8 cellular contexts compared by ENCODE assay signal in genomic region chr3:184315506-184315867, GRCh38. TPM values are rescaled to one million over a fixed set of nuclear protein-coding genes. Genes with fewer than 3 reads are reported as not detected.
A peak's percentile ranks its signal among the peaks of the same experiment; 100 is the strongest.
DNase-seq lines count a peak whose midpoint lies in the region; ATAC-seq, FAIRE-seq and TF ChIP-seq lines count a peak whose summit lies in the region.

No MANE protein-coding gene starts in this region.

- no peaks in the 10 kb centered on the region for H3K9me3 ChIP-seq in HUES6 (ENCODE audit: control insufficient read depth, insufficient read depth, low read depth, low read length)
- H3K9me3 ChIP-seq in body of pancreas: no peaks in the 10 kb centered on the region
- no peaks in the 10 kb centered on the region for H3K9me3 ChIP-seq in mesodermal cell (ENCODE audit: control insufficient read depth, low read length)

- FAIRE-seq in GM19239 (lab: Jason Lieb, UNC): peak; percentile 56

- no peak for TF ChIP-seq POLR2A in body of pancreas (IDR thresholded peaks at IDR 0.05)

- H3K27me3 ChIP-seq in HUES6 (ENCODE audit: control insufficient read depth, insufficient read depth, low read length): no peaks in the 10 kb centered on the region
- H3K27me3 ChIP-seq in body of pancreas: no peaks in the 10 kb centered on the region

- no peak for ATAC-seq in body of pancreas
- ATAC-seq in GM19035 (IDR thresholded peaks at IDR 0.05; ENCODE audit: unreplicated experiment): no peak
- no peak for ATAC-seq in GM21423 (IDR thresholded peaks at IDR 0.05; ENCODE audit: unreplicated experiment)

- 3% methylated on average over 6 to 9 of the region's 9 CpGs for WGBS in body of pancreas, 2 donors
- WGBS in mesodermal cell (ENCODE audit: insufficient coverage in 2 of 2), 2 experiments: 5 to 9% methylated on average over 4 of the region's 9 CpGs

- H3K4me3 ChIP-seq in HUES6 (ENCODE audit: low read depth, low read length) (peak overlapping the region; percentile 79), body of pancreas (peak overlapping the region; percentile 54 to 97), mesodermal cell (ENCODE audit: extremely low read depth, insufficient read depth, low read length, poor library complexity, severe bottlenecking) (peak overlapping the region; percentile 81)

- H3K9ac ChIP-seq in HUES6 (ENCODE audit: low read length): peak overlapping the region; percentile 98

- H3K4me1 ChIP-seq in HUES6 (ENCODE audit: control insufficient read depth, insufficient read depth, low read length): peaks cover 11% of the 10 kb centered on the region; the same call in 1 of the 2 replicates
- H3K4me1 ChIP-seq in body of pancreas: peaks cover 50% of the 10 kb centered on the region
- peaks cover 23% of the 10 kb centered on the region for H3K4me1 ChIP-seq in mesodermal cell (ENCODE audit: control insufficient read depth, insufficient read depth, low read length, poor library complexity, severe bottlenecking)

- peaks cover 41% of the 10 kb centered on the region for H3K36me3 ChIP-seq in HUES6 (ENCODE audit: control insufficient read depth, insufficient read depth, low read length)
- no peaks in the 10 kb centered on the region for H3K36me3 ChIP-seq in body of pancreas (replicated peaks in 1 of 2; ENCODE audit: insufficient read depth in 1 of 2, low read depth in 2 of 2)
- H3K36me3 ChIP-seq in mesodermal cell (ENCODE audit: control insufficient read depth, insufficient read depth, low read length): peaks cover 49% of the 10 kb centered on the region

- TF ChIP-seq CTCF in body of pancreas (IDR thresholded peaks at IDR 0.05): no peak

- no peak for DNase-seq in GM19239 (ENCODE audit: insufficient read length, low spot score)
- DNase-seq in body of pancreas: no peak
- DNase-seq in EL: no peak
- no peak for DNase-seq in NCI-H146 (lab: John Stamatoyannopoulos, UW)

- intact Hi-C loops in body of pancreas (cut with DNase I): no loop called here

- H3K27ac ChIP-seq in HUES6 (ENCODE audit: low read depth, low read length) (peak overlapping the region; percentile 96), body of pancreas (peak overlapping the region; percentile 97 to 99 (median 98)), mesodermal cell (ENCODE audit: low read depth, low read length, severe bottlenecking) (peak overlapping the region; percentile 88)

RNA-seq across cellular contexts. Expression of gene EIF4G1, which starts 1.1 kb away (rescaled TPM):
- total RNA-seq in body of pancreas: 100 to 1,000 TPM; 146 to 213 TPM
- 220 TPM for polyA plus RNA-seq in mesodermal cell (2013, experiment 1 of 2)
- polyA plus RNA-seq in mesodermal cell (2013, experiment 2 of 2): 171 TPM

RNA-seq across cellular contexts. Expression of gene PSMD2, which starts 16.4 kb away (rescaled TPM):
- total RNA-seq in body of pancreas: 10 to 100 TPM; 75.0 to 83.7 TPM
- polyA plus RNA-seq in mesodermal cell (2013, experiment 1 of 2): 511 TPM
- polyA plus RNA-seq in mesodermal cell (2013, experiment 2 of 2): 439 TPM

RNA-seq across cellular contexts. Expression of gene FAM131A, which starts 21.9 kb away (rescaled TPM):
- total RNA-seq in body of pancreas: 10 to 100 TPM; 11.5 to 13.5 TPM
- 19.5 TPM for polyA plus RNA-seq in mesodermal cell (2013, experiment 1 of 2)
- polyA plus RNA-seq in mesodermal cell (2013, experiment 2 of 2): 16.5 TPM

RNA-seq across cellular contexts. Expression of gene ECE2, which starts 39.7 kb away (rescaled TPM):
- 10 to 100 TPM; 11.7 to 18.8 TPM for total RNA-seq in body of pancreas
- polyA plus RNA-seq in mesodermal cell (2013, experiment 1 of 2): not detected
- not detected for polyA plus RNA-seq in mesodermal cell (2013, experiment 2 of 2)

RNA-seq across cellular contexts. Expression of gene CLCN2, which starts 45.9 kb away (rescaled TPM):
- total RNA-seq in body of pancreas: 10 to 100 TPM in 1 of 2 donors, 1 to 10 TPM in 1; 7.5 to 12.2 TPM
- 11.0 TPM for polyA plus RNA-seq in mesodermal cell (2013, experiment 1 of 2)
- polyA plus RNA-seq in mesodermal cell (2013, experiment 2 of 2): 9.4 TPM
